ENCODE assay signal across 1 cellular context in the genomic region with DNA sequence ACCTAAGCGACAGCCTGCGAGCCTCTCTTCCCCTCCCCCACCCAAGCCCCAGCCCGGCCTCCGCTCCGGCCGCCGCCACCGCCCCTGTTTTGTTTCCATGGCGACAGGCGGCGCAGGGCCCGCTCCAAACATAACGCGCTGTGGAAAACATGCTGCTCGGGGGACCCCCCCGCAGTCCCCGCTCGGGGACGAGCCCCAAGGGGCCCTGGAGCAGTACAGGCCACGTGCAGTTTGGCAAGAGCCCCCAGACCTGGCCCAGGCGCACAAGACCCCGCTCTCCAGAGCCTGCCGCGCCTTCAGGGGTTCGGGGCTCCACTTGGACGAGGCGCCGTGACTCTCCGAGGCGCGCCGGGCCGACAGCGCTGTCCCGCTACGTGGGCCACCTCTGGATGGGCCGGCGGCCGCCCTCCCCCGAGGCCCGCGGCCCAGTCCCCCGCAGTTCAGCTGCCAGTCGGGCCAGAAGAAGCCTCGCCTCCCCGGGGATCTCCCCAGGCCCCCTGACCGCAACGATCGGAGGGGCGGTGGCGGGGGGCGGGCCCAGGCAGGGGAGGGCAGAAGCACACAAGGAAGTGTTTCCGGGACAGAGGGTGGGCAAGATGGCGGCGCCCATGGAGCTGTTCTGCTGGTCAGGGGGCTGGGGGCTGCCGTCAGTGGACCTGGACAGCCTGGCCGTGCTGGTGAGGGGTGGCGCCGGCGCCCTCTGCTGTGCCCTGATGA.
TF ChIP-seq lines count a peak whose summit lies in the region.

A gene with protein sequence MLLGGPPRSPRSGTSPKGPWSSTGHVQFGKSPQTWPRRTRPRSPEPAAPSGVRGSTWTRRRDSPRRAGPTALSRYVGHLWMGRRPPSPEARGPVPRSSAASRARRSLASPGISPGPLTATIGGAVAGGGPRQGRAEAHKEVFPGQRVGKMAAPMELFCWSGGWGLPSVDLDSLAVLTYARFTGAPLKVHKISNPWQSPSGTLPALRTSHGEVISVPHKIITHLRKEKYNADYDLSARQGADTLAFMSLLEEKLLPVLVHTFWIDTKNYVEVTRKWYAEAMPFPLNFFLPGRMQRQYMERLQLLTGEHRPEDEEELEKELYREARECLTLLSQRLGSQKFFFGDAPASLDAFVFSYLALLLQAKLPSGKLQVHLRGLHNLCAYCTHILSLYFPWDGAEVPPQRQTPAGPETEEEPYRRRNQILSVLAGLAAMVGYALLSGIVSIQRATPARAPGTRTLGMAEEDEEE (plus strand): TSS at position 40 of the 717 bp plus-strand sequence. CDS start 110 bp downstream, at position 150.

TF ChIP-seq in HepG2, 621 proteins besides CTCF, POLR2A, EP300 and RAD21 (continued from another document and continues in another):
- TF ChIP-seq, protein P1, sequence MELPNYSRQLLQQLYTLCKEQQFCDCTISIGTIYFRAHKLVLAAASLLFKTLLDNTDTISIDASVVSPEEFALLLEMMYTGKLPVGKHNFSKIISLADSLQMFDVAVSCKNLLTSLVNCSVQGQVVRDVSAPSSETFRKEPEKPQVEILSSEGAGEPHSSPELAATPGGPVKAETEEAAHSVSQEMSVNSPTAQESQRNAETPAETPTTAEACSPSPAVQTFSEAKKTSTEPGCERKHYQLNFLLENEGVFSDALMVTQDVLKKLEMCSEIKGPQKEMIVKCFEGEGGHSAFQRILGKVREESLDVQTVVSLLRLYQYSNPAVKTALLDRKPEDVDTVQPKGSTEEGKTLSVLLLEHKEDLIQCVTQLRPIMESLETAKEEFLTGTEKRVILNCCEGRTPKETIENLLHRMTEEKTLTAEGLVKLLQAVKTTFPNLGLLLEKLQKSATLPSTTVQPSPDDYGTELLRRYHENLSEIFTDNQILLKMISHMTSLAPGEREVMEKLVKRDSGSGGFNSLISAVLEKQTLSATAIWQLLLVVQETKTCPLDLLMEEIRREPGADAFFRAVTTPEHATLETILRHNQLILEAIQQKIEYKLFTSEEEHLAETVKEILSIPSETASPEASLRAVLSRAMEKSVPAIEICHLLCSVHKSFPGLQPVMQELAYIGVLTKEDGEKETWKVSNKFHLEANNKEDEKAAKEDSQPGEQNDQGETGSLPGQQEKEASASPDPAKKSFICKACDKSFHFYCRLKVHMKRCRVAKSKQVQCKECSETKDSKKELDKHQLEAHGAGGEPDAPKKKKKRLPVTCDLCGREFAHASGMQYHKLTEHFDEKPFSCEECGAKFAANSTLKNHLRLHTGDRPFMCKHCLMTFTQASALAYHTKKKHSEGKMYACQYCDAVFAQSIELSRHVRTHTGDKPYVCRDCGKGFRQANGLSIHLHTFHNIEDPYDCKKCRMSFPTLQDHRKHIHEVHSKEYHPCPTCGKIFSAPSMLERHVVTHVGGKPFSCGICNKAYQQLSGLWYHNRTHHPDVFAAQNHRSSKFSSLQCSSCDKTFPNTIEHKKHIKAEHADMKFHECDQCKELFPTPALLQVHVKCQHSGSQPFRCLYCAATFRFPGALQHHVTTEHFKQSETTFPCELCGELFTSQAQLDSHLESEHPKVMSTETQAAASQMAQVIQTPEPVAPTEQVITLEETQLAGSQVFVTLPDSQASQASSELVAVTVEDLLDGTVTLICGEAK (IDR thresholded peaks at IDR 0.05): no peak
- TF ChIP-seq, protein P1 (CRISPR knock-in tag; IDR thresholded peaks at IDR 0.05): peak; percentile 36
- TF ChIP-seq ZNF781 (CRISPR knock-in tag; IDR thresholded peaks at IDR 0.05; ENCODE audit: borderline replicate concordance, not compliant biosample characterization) (no peak), REPIN1 (CRISPR knock-in tag; IDR thresholded peaks at IDR 0.05; ENCODE audit: borderline replicate concordance, low read depth) (no peak), SIX1 (CRISPR knock-in tag; IDR thresholded peaks at IDR 0.05; ENCODE audit: borderline replicate concordance) (no peak), SNAPC2 (CRISPR knock-in tag; IDR thresholded peaks at IDR 0.05) (0 out of 2 replicates have a peak, but pooled peaks have one; percentile 28), ZKSCAN1 (IDR thresholded peaks at IDR 0.05; ENCODE audit: low read length) (no peak), NBN (conservative IDR thresholded peaks at IDR 0.05) (no peak), HNRNPL (IDR thresholded peaks at IDR 0.05; ENCODE audit: low read depth, low read length) (no peak), TBP (CRISPR knock-in tag; IDR thresholded peaks at IDR 0.05) (no peak), ZNF33A (CRISPR knock-in tag; IDR thresholded peaks at IDR 0.05; ENCODE audit: borderline replicate concordance) (no peak), SP4 (CRISPR knock-in tag; IDR thresholded peaks at IDR 0.05) (peak; percentile 44; the same call in 1 of the 2 replicates), RBM22 (optimal IDR thresholded peaks at IDR 0.05; ENCODE audit: low read length) (no peak), PCBP1 (IDR thresholded peaks at IDR 0.05; ENCODE audit: borderline replicate concordance, low read depth, low read length) (no peak), HMGA1 (CRISPR knock-in tag; conservative IDR thresholded peaks at IDR 0.05) (no peak), SETDB1 (CRISPR knock-in tag; IDR thresholded peaks at IDR 0.05; ENCODE audit: borderline replicate concordance) (no peak), AGO2 (optimal IDR thresholded peaks at IDR 0.05; ENCODE audit: low read depth, low read length) (no peak), NFIC (IDR thresholded peaks at IDR 0.05; ENCODE audit: low read length) (no peak), ZNF468 (CRISPR knock-in tag; IDR thresholded peaks at IDR 0.05) (no peak), CAMTA2 (CRISPR knock-in tag; IDR thresholded peaks at IDR 0.05; ENCODE audit: borderline replicate concordance) (no peak), TBX2 (CRISPR knock-in tag; IDR thresholded peaks at IDR 0.05; ENCODE audit: borderline replicate concordance) (peak; percentile 75), MYNN (CRISPR knock-in tag; IDR thresholded peaks at IDR 0.05; ENCODE audit: low read depth) (no peak), STAG1 (CRISPR knock-in tag; IDR thresholded peaks at IDR 0.05) (no peak)
- TF ChIP-seq, protein P2, sequence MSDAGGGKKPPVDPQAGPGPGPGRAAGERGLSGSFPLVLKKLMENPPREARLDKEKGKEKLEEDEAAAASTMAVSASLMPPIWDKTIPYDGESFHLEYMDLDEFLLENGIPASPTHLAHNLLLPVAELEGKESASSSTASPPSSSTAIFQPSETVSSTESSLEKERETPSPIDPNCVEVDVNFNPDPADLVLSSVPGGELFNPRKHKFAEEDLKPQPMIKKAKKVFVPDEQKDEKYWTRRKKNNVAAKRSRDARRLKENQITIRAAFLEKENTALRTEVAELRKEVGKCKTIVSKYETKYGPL (CRISPR knock-in tag; IDR thresholded peaks at IDR 0.05): no peak
- TF ChIP-seq, protein P3, sequence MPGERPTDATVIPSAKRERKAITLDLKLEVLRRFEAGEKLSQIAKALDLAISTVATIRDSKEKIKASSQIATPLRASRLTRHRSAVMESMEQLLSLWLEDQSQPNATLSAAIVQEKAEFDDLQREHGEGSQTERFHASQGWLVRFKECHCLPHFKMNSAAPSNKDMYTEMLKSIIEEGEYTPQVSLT (CRISPR knock-in tag; IDR thresholded peaks at IDR 0.05; ENCODE audit: borderline replicate concordance, low read depth): no peak
- TF ChIP-seq, protein P4, sequence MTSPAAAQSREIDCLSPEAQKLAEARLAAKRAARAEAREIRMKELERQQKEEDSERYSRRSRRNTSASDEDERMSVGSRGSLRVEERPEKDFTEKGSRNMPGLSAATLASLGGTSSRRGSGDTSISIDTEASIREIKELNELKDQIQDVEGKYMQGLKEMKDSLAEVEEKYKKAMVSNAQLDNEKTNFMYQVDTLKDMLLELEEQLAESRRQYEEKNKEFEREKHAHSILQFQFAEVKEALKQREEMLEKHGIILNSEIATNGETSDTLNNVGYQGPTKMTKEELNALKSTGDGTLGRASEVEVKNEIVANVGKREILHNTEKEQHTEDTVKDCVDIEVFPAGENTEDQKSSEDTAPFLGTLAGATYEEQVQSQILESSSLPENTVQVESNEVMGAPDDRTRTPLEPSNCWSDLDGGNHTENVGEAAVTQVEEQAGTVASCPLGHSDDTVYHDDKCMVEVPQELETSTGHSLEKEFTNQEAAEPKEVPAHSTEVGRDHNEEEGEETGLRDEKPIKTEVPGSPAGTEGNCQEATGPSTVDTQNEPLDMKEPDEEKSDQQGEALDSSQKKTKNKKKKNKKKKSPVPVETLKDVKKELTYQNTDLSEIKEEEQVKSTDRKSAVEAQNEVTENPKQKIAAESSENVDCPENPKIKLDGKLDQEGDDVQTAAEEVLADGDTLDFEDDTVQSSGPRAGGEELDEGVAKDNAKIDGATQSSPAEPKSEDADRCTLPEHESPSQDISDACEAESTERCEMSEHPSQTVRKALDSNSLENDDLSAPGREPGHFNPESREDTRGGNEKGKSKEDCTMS (CRISPR knock-in tag; conservative IDR thresholded peaks at IDR 0.05): no peak
- TF ChIP-seq, protein P5, sequence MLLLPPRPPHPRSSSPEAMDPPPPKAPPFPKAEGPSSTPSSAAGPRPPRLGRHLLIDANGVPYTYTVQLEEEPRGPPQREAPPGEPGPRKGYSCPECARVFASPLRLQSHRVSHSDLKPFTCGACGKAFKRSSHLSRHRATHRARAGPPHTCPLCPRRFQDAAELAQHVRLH (CRISPR knock-in tag; IDR thresholded peaks at IDR 0.05; ENCODE audit: borderline replicate concordance, low read depth): peak; percentile 62; the same call in 1 of the 2 replicates
- TF ChIP-seq, protein P6, sequence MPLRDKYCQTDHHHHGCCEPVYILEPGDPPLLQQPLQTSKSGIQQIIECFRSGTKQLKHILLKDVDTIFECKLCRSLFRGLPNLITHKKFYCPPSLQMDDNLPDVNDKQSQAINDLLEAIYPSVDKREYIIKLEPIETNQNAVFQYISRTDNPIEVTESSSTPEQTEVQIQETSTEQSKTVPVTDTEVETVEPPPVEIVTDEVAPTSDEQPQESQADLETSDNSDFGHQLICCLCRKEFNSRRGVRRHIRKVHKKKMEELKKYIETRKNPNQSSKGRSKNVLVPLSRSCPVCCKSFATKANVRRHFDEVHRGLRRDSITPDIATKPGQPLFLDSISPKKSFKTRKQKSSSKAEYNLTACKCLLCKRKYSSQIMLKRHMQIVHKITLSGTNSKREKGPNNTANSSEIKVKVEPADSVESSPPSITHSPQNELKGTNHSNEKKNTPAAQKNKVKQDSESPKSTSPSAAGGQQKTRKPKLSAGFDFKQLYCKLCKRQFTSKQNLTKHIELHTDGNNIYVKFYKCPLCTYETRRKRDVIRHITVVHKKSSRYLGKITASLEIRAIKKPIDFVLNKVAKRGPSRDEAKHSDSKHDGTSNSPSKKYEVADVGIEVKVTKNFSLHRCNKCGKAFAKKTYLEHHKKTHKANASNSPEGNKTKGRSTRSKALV (CRISPR knock-in tag; IDR thresholded peaks at IDR 0.05): no peak; the same call in 1 of the 2 replicates
- TF ChIP-seq, protein P7, sequence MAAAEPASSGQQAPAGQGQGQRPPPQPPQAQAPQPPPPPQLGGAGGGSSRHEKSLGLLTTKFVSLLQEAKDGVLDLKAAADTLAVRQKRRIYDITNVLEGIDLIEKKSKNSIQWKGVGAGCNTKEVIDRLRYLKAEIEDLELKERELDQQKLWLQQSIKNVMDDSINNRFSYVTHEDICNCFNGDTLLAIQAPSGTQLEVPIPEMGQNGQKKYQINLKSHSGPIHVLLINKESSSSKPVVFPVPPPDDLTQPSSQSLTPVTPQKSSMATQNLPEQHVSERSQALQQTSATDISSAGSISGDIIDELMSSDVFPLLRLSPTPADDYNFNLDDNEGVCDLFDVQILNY (CRISPR knock-in tag; conservative IDR thresholded peaks at IDR 0.05): no peak
- TF ChIP-seq, protein P8, sequence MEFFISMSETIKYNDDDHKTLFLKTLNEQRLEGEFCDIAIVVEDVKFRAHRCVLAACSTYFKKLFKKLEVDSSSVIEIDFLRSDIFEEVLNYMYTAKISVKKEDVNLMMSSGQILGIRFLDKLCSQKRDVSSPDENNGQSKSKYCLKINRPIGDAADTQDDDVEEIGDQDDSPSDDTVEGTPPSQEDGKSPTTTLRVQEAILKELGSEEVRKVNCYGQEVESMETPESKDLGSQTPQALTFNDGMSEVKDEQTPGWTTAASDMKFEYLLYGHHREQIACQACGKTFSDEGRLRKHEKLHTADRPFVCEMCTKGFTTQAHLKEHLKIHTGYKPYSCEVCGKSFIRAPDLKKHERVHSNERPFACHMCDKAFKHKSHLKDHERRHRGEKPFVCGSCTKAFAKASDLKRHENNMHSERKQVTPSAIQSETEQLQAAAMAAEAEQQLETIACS (CRISPR knock-in tag; IDR thresholded peaks at IDR 0.05): no peak
- TF ChIP-seq, protein P9, sequence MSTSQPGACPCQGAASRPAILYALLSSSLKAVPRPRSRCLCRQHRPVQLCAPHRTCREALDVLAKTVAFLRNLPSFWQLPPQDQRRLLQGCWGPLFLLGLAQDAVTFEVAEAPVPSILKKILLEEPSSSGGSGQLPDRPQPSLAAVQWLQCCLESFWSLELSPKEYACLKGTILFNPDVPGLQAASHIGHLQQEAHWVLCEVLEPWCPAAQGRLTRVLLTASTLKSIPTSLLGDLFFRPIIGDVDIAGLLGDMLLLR (CRISPR knock-in tag; IDR thresholded peaks at IDR 0.05): no peak
- TF ChIP-seq, protein P10, sequence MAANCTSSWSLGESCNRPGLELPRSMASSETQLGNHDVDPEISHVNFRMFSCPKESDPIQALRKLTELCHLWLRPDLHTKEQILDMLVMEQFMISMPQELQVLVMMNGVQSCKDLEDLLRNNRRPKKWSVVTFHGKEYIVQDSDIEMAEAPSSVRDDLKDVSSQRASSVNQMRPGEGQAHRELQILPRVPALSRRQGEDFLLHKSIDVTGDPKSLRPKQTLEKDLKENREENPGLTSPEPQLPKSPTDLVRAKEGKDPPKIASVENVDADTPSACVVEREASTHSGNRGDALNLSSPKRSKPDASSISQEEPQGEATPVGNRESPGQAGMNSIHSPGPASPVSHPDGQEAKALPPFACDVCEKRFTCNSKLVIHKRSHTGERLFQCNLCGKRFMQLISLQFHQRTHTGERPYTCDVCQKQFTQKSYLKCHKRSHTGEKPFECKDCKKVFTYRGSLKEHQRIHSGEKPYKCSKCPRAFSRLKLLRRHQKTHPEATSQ (CRISPR knock-in tag; IDR thresholded peaks at IDR 0.05; ENCODE audit: borderline replicate concordance): no peak; the same call in 1 of the 2 replicates
